ENCODE assay signal across 16 cellular contexts in genomic region chr10:46547331-46547880, GRCh38. TPM values are rescaled to one million over a fixed set of nuclear protein-coding genes. Genes with fewer than 3 reads are reported as not detected.
DNase-seq lines count a peak whose midpoint lies in the region; ATAC-seq, FAIRE-seq and TF ChIP-seq lines count a peak whose summit lies in the region.
"Had no signal": no experiment of that assay in that cellular context is flagged by ENCODE, and none has a peak within 500 bp of the region (broad histone marks: within the 10 kb centered on the region; RNA-seq: fewer than 3 reads in every experiment).

No MANE protein-coding gene starts in this region.

- H3K4me1 Mint-ChIP-seq in CD14-positive monocyte, result peaks cover 5% of the 10 kb centered on the region
- H3K4me1 Mint-ChIP-seq: T-helper 17 cell had no signal

- FAIRE-seq in pancreas (lab: Jason Lieb, UNC), result no peak
- FAIRE-seq: GM19239, islet of Langerhans had no signal

- no peaks in the 10 kb centered on the region for H3K27me3 ChIP-seq in pancreas

- no peaks in the 10 kb centered on the region for H3K36me3 Mint-ChIP-seq in CD14-positive monocyte
- H3K36me3 Mint-ChIP-seq: CD8-positive, alpha-beta memory T cell had no signal

- ATAC-seq in pancreas, result no peak
- no peak for ATAC-seq in GM19324 (IDR thresholded peaks at IDR 0.05; ENCODE audit: low FRiP score, unreplicated experiment)
- ATAC-seq in HG03025 (IDR thresholded peaks at IDR 0.05; ENCODE audit: low FRiP score, unreplicated experiment), result no peak
- ATAC-seq: T-helper 17 cell had no signal

- no peaks in the 10 kb centered on the region for H3K36me3 ChIP-seq in pancreas

- H3K27ac Mint-ChIP-seq in CD14-positive monocyte, result no peak overlapping the region
- H3K27ac Mint-ChIP-seq: CD8-positive, alpha-beta memory T cell; T-helper 17 cell had no signal

- no peak overlapping the region for H3K4me3 ChIP-seq in pancreas

- no peak overlapping the region for H3K4me3 Mint-ChIP-seq in CD14-positive monocyte
- H3K4me3 Mint-ChIP-seq: CD8-positive, alpha-beta memory T cell; T-helper 17 cell had no signal

- peaks cover 0 to 2% (median under 1%) of the 10 kb centered on the region in 7 donors for H3K9me3 Mint-ChIP-seq in CD14-positive monocyte

- H3K9me3 ChIP-seq in pancreas, result no peaks in the 10 kb centered on the region

- H3K4me1 ChIP-seq in pancreas, result no peaks in the 10 kb centered on the region

- 93 to 94% methylated on average over 5 of the region's 5 CpGs for WGBS in pancreas, 2 donors

- intact Hi-C loops in CD14-positive monocyte (cut with micrococcal nuclease), result no loop called here
- intact Hi-C loops in pancreas (cut with DNase I), result no loop called here

- TF ChIP-seq CTCF in CD14-positive monocyte (IDR thresholded peaks at IDR 0.05) (no peak), pancreas (IDR thresholded peaks at IDR 0.05) (no peak)

- DNase-seq in activated CD4-positive, alpha-beta T cell treated with anti-CD3 and anti-CD28 coated beads for 1 hour, result peak; percentile 9
- no peak for DNase-seq in activated CD4-positive, alpha-beta T cell treated with anti-CD3 and anti-CD28 coated beads for 4 hours
- DNase-seq in CD14-positive monocyte (ENCODE audit: low spot score) (peak; percentile 41), ecto neural progenitor cell (ENCODE audit: low spot score) (peak; percentile 45), pancreas (peak in 5 of 6 donors; percentile 1 to 56 (median 15)), NCI-H82 (lab: John Stamatoyannopoulos, UW) (no peak)
- DNase-seq: MV-4-11; stimulated activated CD4-positive, alpha-beta T cell treated with anti-CD3 and anti-CD28 coated beads, Interleukin-4, amount 100 ng/mL, for 1 hour had no signal

- peaks cover 5 to 10% (median 9%) of the 10 kb centered on the region in 3 donors for H3K27me3 Mint-ChIP-seq in CD14-positive monocyte (ENCODE audit: low read depth in 3 of 3)
- H3K27me3 Mint-ChIP-seq: T-helper 17 cell had no signal

- H3K27ac ChIP-seq in pancreas, result no peak overlapping the region

RNA-seq across cellular contexts. Expression of gene GPRIN2, which starts 9.1 kb away (rescaled TPM):
- polyA plus RNA-seq in CD14-positive monocyte (not detected), pancreas (10 to 100 TPM in 1 of 2 donors, 1 to 10 TPM in 1; 6.0 to 12.3 TPM)
- 10 to 100 TPM in 1 of 6 donors, 1 to 10 TPM in 5; 3.7 to 14.0 (median 4.3) TPM for total RNA-seq in pancreas
- total RNA-seq: A172; CD8-positive, alpha-beta memory T cell; G401; T-helper 17 cell had no signal
- polyA plus RNA-seq: CD8-positive, alpha-beta memory T cell had no signal

RNA-seq across cellular contexts. Expression of gene SYT15, which starts 31.5 kb away (rescaled TPM):
- polyA plus RNA-seq in CD14-positive monocyte, result under 1 TPM in 1 of 2 donors, not detected in 1; 0.23 TPM
- 10 to 100 TPM in 1 of 6 donors, 1 to 10 TPM in 5; 2.1 to 10.7 (median 3.9) TPM for total RNA-seq in pancreas
- 1 to 10 TPM; 2.7 to 3.7 TPM for polyA plus RNA-seq in pancreas
- total RNA-seq: A172, G401 had no signal

Comparison
In these comparisons a context has a peak if more than half of its experiments do, and no peak if none do; other contexts are left out.
1. DNase-seq: peak in activated CD4-positive, alpha-beta T cell treated with anti-CD3 and anti-CD28 coated beads for 1 hour (single experiment), CD14-positive monocyte (single experiment), ecto neural progenitor cell (single experiment) and pancreas (5 of 6); none in activated CD4-positive, alpha-beta T cell treated with anti-CD3 and anti-CD28 coated beads for 4 hours (0 of 2) and NCI-H82 (single experiment).
2. RNA of gene GPRIN2, which starts 9.1 kb away (polyA plus RNA-seq): 6.0 to 12.3 TPM in pancreas; not detected in CD14-positive monocyte; every median in the first group is over 4 times any median in the second.